In genomic region chr12:94157891-94158495, GRCh38 we compare ENCODE assay signal across 9 cellular contexts. TPM values are rescaled to one million over a fixed set of nuclear protein-coding genes. Genes with fewer than 3 reads are reported as not detected.
DNase-seq lines count a peak whose midpoint lies in the region; ATAC-seq and TF ChIP-seq lines count a peak whose summit lies in the region.
"Had no signal": no experiment of that assay in that cellular context is flagged by ENCODE, and none has a peak within 500 bp of the region (broad histone marks: within the 10 kb centered on the region; RNA-seq: fewer than 3 reads in every experiment).

No MANE protein-coding gene starts in this region.

- DNase-seq in NCI-H187 treated with DMSO at 0.1 percent for 48 hours (lab: John Stamatoyannopoulos, UW) = peak; percentile 41
- DNase-seq in NCI-H187 (lab: John Stamatoyannopoulos, UW) = no peak
- peak; percentile 63 for DNase-seq in NCI-H1092 treated with DMSO at 0.1 percent for 48 hours (lab: John Stamatoyannopoulos, UW)
- DNase-seq in stimulated activated effector memory CD8-positive, alpha-beta T cell treated with anti-CD3 and anti-CD28 coated beads, Interleukin-12 subunit alpha, Interleukin-12 subunit beta, amount 100 ng/mL, for 72 hours (ENCODE audit: low spot score in 2 of 2) = no peak
- no peak for DNase-seq in SKM-1 treated with dmso at 0.1 percent for 144 hours (lab: John Stamatoyannopoulos, UW; ENCODE audit: unreplicated experiment)
- DNase-seq in right atrium auricular region (ENCODE audit: low spot score) = no peak
- DNase-seq in NCI-H2171 (lab: John Stamatoyannopoulos, UW) = no peak
- DNase-seq: left cardiac atrium had no signal

- H3K4me3 Mint-ChIP-seq in stimulated activated effector memory CD8-positive, alpha-beta T cell treated with anti-CD3 and anti-CD28 coated beads, Interleukin-12 subunit alpha, Interleukin-12 subunit beta, amount 100 ng/mL, for 72 hours = peak overlapping the region; percentile 3

- no peaks in the 10 kb centered on the region for H3K27me3 ChIP-seq in right atrium auricular region

- peaks cover 46% of the 10 kb centered on the region for H3K4me1 Mint-ChIP-seq in stimulated activated effector memory CD8-positive, alpha-beta T cell treated with anti-CD3 and anti-CD28 coated beads, Interleukin-12 subunit alpha, Interleukin-12 subunit beta, amount 100 ng/mL, for 72 hours

- no peaks in the 10 kb centered on the region for H3K9me3 ChIP-seq in right atrium auricular region

- peaks cover 5% of the 10 kb centered on the region for H3K36me3 Mint-ChIP-seq in stimulated activated effector memory CD8-positive, alpha-beta T cell treated with anti-CD3 and anti-CD28 coated beads, Interleukin-12 subunit alpha, Interleukin-12 subunit beta, amount 100 ng/mL, for 72 hours

- no peak overlapping the region for H3K27ac ChIP-seq in right atrium auricular region

- peaks cover 4% of the 10 kb centered on the region for H3K9me3 Mint-ChIP-seq in stimulated activated effector memory CD8-positive, alpha-beta T cell treated with anti-CD3 and anti-CD28 coated beads, Interleukin-12 subunit alpha, Interleukin-12 subunit beta, amount 100 ng/mL, for 72 hours

- peak; percentile 91 for ATAC-seq in HG02678 (IDR thresholded peaks at IDR 0.05; ENCODE audit: unreplicated experiment)
- peak; percentile 71 for ATAC-seq in stimulated activated effector memory CD8-positive, alpha-beta T cell treated with anti-CD3 and anti-CD28 coated beads, Interleukin-12 subunit alpha, Interleukin-12 subunit beta, amount 100 ng/mL, for 72 hours

- peak overlapping the region; percentile 44 for H3K27ac Mint-ChIP-seq in stimulated activated effector memory CD8-positive, alpha-beta T cell treated with anti-CD3 and anti-CD28 coated beads, Interleukin-12 subunit alpha, Interleukin-12 subunit beta, amount 100 ng/mL, for 72 hours

- H3K4me1 ChIP-seq in right atrium auricular region = no peaks in the 10 kb centered on the region

- no peaks in the 10 kb centered on the region for H3K36me3 ChIP-seq in right atrium auricular region

- no peak overlapping the region for H3K4me3 ChIP-seq in right atrium auricular region

- TF ChIP-seq CTCF in right atrium auricular region (IDR thresholded peaks at IDR 0.05) = no peak

RNA-seq across cellular contexts. Expression of gene PLXNC1, which starts 9.6 kb away (rescaled TPM):
- total RNA-seq in right atrium auricular region = 1 to 10 TPM; 2.0 to 3.0 TPM

Comparison
In these comparisons a context has a peak if more than half of its experiments do, and no peak if none do; other contexts are left out.
1. DNase-seq: peak in NCI-H187 treated with DMSO at 0.1 percent for 48 hours (single experiment) and NCI-H1092 treated with DMSO at 0.1 percent for 48 hours (single experiment); none in NCI-H187 (0 of 2), stimulated activated effector memory CD8-positive, alpha-beta T cell treated with anti-CD3 and anti-CD28 coated beads, Interleukin-12 subunit alpha, Interleukin-12 subunit beta, amount 100 ng/mL, for 72 hours (0 of 2), SKM-1 treated with dmso at 0.1 percent for 144 hours (single experiment), right atrium auricular region (single experiment) and NCI-H2171 (single experiment).